ENCODE assay signal across 38 cellular contexts in genomic region chr14:19917243-19917642, GRCh38. TPM values are rescaled to one million over a fixed set of nuclear protein-coding genes. Genes with fewer than 3 reads are reported as not detected.
"Had no signal": no experiment of that assay in that cellular context is flagged by ENCODE, and none has a peak within 500 bp of the region (broad histone marks: within the 10 kb centered on the region; RNA-seq: fewer than 3 reads in every experiment).

No MANE protein-coding gene starts in this region.

- H3K27me3 ChIP-seq: adrenal gland, body of pancreas, brain microvascular endothelial cell, breast epithelium had no signal

- H3K9me3 ChIP-seq: adrenal gland, body of pancreas had no signal

- H3K36me3 Mint-ChIP-seq: activated CD4-positive, alpha-beta memory T cell treated with anti-CD3 and anti-CD28 coated beads for 36 hours; activated naive CD4-positive, alpha-beta T cell treated with anti-CD3 and anti-CD28 coated beads, Interleukin-2, amount 50 U/mL, for 72 hours; activated naive CD8-positive, alpha-beta T cell treated with anti-CD3 and anti-CD28 coated beads for 36 hours had no signal

- H3K4me3 Mint-ChIP-seq: activated B cell treated with CpG ODN at 0.5 μM for 24 hours; activated CD4-positive, alpha-beta memory T cell treated with anti-CD3 and anti-CD28 coated beads for 36 hours; activated CD4-positive, alpha-beta T cell treated with anti-CD3 and anti-CD28 coated beads, Interleukin-2, amount 10 ng/mL, durations not matched to agents 24 days and 14 days; activated CD8-positive, alpha-beta T cell treated with anti-CD3 and anti-CD28 coated beads for 36 hours; activated naive CD4-positive, alpha-beta T cell treated with anti-CD3 and anti-CD28 coated beads for 36 hours; activated naive CD8-positive, alpha-beta T cell treated with anti-CD3 and anti-CD28 coated beads for 36 hours; activated T-cell treated with anti-CD3 and anti-CD28 coated beads, Interleukin-2, amount 50 U/mL, for 4 hours; activated T-cell treated with anti-CD3 and anti-CD28 coated beads, Interleukin-2, amount 50 U/mL, for 72 hours; activated T-helper 1 cell treated with anti-CD3 and anti-CD28 coated beads, Interleukin-12 subunit alpha, Interleukin-12 subunit beta, Interleukin-2, Interleukin-4 antibody, amounts not matched to agents 30 ng/mL and 10 ng/mL and 1 ng/mL, durations not matched to agents 14 hours and 24 hours and 36 hours; activated T-helper 17 cell treated with anti-CD3 and anti-CD28 coated beads, Interleukin-2, amount 50 U/mL, for 72 hours; T-helper 1 cell treated with Interleukin-12 subunit alpha and Interleukin-12 subunit beta and Interleukin-4 antibody, amounts not matched to agents 30 μg/mL and 1 μg/mL, for 36 hours; T-helper 2 cell treated with Interferon-gamma antibody and Interleukin-4, amounts not matched to agents 5 μg/mL and 100 μg/mL, for 36 hours had no signal

- H3K4me1 Mint-ChIP-seq: activated B cell treated with CpG ODN at 0.5 μM for 24 hours; activated CD4-positive, alpha-beta T cell treated with anti-CD3 and anti-CD28 coated beads, Interleukin-2, amount 10 ng/mL, durations not matched to agents 24 days and 14 days; activated naive CD8-positive, alpha-beta T cell treated with anti-CD3 and anti-CD28 coated beads for 36 hours; activated T-helper 17 cell treated with anti-CD3 and anti-CD28 coated beads, Interleukin-2, amount 50 U/mL, for 72 hours had no signal

- H3K4me3 ChIP-seq: adrenal gland, body of pancreas, breast epithelium had no signal

- H3K27me3 Mint-ChIP-seq: activated B cell treated with CpG ODN at 0.5 μM for 24 hours; activated CD4-positive, alpha-beta memory T cell treated with anti-CD3 and anti-CD28 coated beads for 36 hours; activated CD4-positive, alpha-beta T cell treated with anti-CD3 and anti-CD28 coated beads, Interleukin-2, amount 10 ng/mL, durations not matched to agents 24 days and 14 days; activated CD8-positive, alpha-beta T cell treated with anti-CD3 and anti-CD28 coated beads for 36 hours; activated naive CD8-positive, alpha-beta T cell treated with anti-CD3 and anti-CD28 coated beads for 36 hours; activated T-helper 17 cell treated with anti-CD3 and anti-CD28 coated beads, Interleukin-2, amount 50 U/mL, for 72 hours had no signal

- H3K4me1 ChIP-seq: adrenal gland, body of pancreas, breast epithelium had no signal

- ATAC-seq: activated CD8-positive, alpha-beta T cell treated with anti-CD3 and anti-CD28 coated beads for 36 hours; activated naive CD4-positive, alpha-beta T cell treated with anti-CD3 and anti-CD28 coated beads, Interleukin-2, amount 50 U/mL, for 72 hours; activated T-cell treated with anti-CD3 and anti-CD28 coated beads, Interleukin-2, amount 50 U/mL, for 4 hours; activated T-cell treated with anti-CD3 and anti-CD28 coated beads, Interleukin-2, amount 50 U/mL, for 72 hours; activated T-helper 17 cell treated with anti-CD3 and anti-CD28 coated beads, Interleukin-2, amount 50 U/mL, for 72 hours; body of pancreas had no signal

- H3K36me3 ChIP-seq: adrenal gland, brain microvascular endothelial cell, breast epithelium had no signal

- H3K27ac Mint-ChIP-seq: activated B cell treated with CpG ODN at 0.5 μM for 24 hours; activated CD4-positive, alpha-beta memory T cell treated with anti-CD3 and anti-CD28 coated beads for 36 hours; activated CD4-positive, alpha-beta T cell treated with anti-CD3 and anti-CD28 coated beads, Interleukin-2, amount 10 ng/mL, durations not matched to agents 24 days and 14 days; activated CD8-positive, alpha-beta T cell treated with anti-CD3 and anti-CD28 coated beads for 36 hours; activated naive CD4-positive, alpha-beta T cell treated with anti-CD3 and anti-CD28 coated beads for 36 hours; activated naive CD4-positive, alpha-beta T cell treated with anti-CD3 and anti-CD28 coated beads, Interleukin-2, amount 50 U/mL, for 72 hours; activated naive CD8-positive, alpha-beta T cell treated with anti-CD3 and anti-CD28 coated beads for 36 hours; activated T-cell treated with anti-CD3 and anti-CD28 coated beads, Interleukin-2, amount 50 U/mL, for 72 hours; activated T-helper 1 cell treated with anti-CD3 and anti-CD28 coated beads, Interleukin-12 subunit alpha, Interleukin-12 subunit beta, Interleukin-2, Interleukin-4 antibody, amounts not matched to agents 30 ng/mL and 10 ng/mL and 1 ng/mL, durations not matched to agents 14 hours and 24 hours and 36 hours; activated T-helper 17 cell treated with anti-CD3 and anti-CD28 coated beads, Interleukin-2, amount 50 U/mL, for 72 hours; T-helper 1 cell treated with Interleukin-12 subunit alpha and Interleukin-12 subunit beta and Interleukin-4 antibody, amounts not matched to agents 30 μg/mL and 1 μg/mL, for 36 hours; T-helper 2 cell treated with Interferon-gamma antibody and Interleukin-4, amounts not matched to agents 5 μg/mL and 100 μg/mL, for 36 hours had no signal

- DNase-seq: activated B cell treated with CpG ODN at 0.5 μM for 24 hours; activated CD4-positive, alpha-beta memory T cell treated with anti-CD3 and anti-CD28 coated beads for 36 hours; activated CD4-positive, alpha-beta T cell treated with anti-CD3 and anti-CD28 coated beads for 4 hours; activated CD4-positive, alpha-beta T cell treated with anti-CD3 and anti-CD28 coated beads, Interleukin-2, amount 10 ng/mL, durations not matched to agents 24 days and 14 days; activated CD4-positive, alpha-beta T cell treated with anti-CD3 and anti-CD28 coated beads, Interleukin-2, amount 50 U/mL, for 1 hour; activated CD4-positive, alpha-beta T cell treated with anti-CD3 and anti-CD28 coated beads, Interleukin-2, amount 50 U/mL, for 4 hours; activated CD4-positive, CD25-positive, alpha-beta regulatory T cell treated with anti-CD3 and anti-CD28 coated beads, Interleukin-2, amount 50 U/mL, for 72 hours; activated CD8-positive, alpha-beta memory T cell treated with anti-CD3 and anti-CD28 coated beads, Interleukin-2, amount 50 U/mL, for 4 hours; activated CD8-positive, alpha-beta T cell treated with anti-CD3 and anti-CD28 coated beads for 36 hours; activated effector memory CD4-positive, alpha-beta T cell treated with anti-CD3 and anti-CD28 coated beads, Interleukin-2, amount 50 U/mL, for 16 hours; activated gamma-delta T cell treated with Interleukin-2 at 50 U/mL for 16 hours; activated naive CD4-positive, alpha-beta T cell; activated naive CD4-positive, alpha-beta T cell treated with anti-CD3 and anti-CD28 coated beads for 36 hours; activated naive CD4-positive, alpha-beta T cell treated with anti-CD3 and anti-CD28 coated beads, Interleukin-2, amount 50 U/mL, for 16 hours; activated naive CD8-positive, alpha-beta T cell treated with anti-CD3 and anti-CD28 coated beads for 36 hours; activated T-cell treated with anti-CD3 and anti-CD28 coated beads for 4 hours; activated T-cell treated with anti-CD3 and anti-CD28 coated beads, Interleukin-2, amount 50 U/mL, for 1 hour; activated T-cell treated with anti-CD3 and anti-CD28 coated beads, Interleukin-2, amount 50 U/mL, for 4 hours; activated T-cell treated with anti-CD3 and anti-CD28 coated beads, Interleukin-2, amount 50 U/mL, for 72 hours; adrenal gland; amniotic stem cell; aorta; body of pancreas; brain microvascular endothelial cell; central memory CD4-positive, alpha-beta T cell; T-helper 2 cell; T-helper 9 cell had no signal

- H3K27ac ChIP-seq: adrenal gland, body of pancreas, brain microvascular endothelial cell, breast epithelium, VCaP had no signal

- H3K9me3 Mint-ChIP-seq: activated B cell treated with CpG ODN at 0.5 μM for 24 hours; activated CD4-positive, alpha-beta memory T cell treated with anti-CD3 and anti-CD28 coated beads for 36 hours; activated CD4-positive, alpha-beta T cell treated with anti-CD3 and anti-CD28 coated beads, Interleukin-2, amount 10 ng/mL, durations not matched to agents 24 days and 14 days; activated naive CD4-positive, alpha-beta T cell treated with anti-CD3 and anti-CD28 coated beads for 36 hours; activated T-cell treated with anti-CD3 and anti-CD28 coated beads, Interleukin-2, amount 50 U/mL, for 4 hours; activated T-cell treated with anti-CD3 and anti-CD28 coated beads, Interleukin-2, amount 50 U/mL, for 72 hours; activated T-helper 1 cell treated with anti-CD3 and anti-CD28 coated beads, Interleukin-12 subunit alpha, Interleukin-12 subunit beta, Interleukin-2, Interleukin-4 antibody, amounts not matched to agents 30 ng/mL and 10 ng/mL and 1 ng/mL, durations not matched to agents 14 hours and 24 hours and 36 hours; activated T-helper 17 cell treated with anti-CD3 and anti-CD28 coated beads, Interleukin-2, amount 50 U/mL, for 72 hours; T-helper 1 cell treated with Interleukin-12 subunit alpha and Interleukin-12 subunit beta and Interleukin-4 antibody, amounts not matched to agents 30 μg/mL and 1 μg/mL, for 36 hours; T-helper 2 cell treated with Interferon-gamma antibody and Interleukin-4, amounts not matched to agents 5 μg/mL and 100 μg/mL, for 36 hours had no signal

RNA-seq across cellular contexts. Expression of gene OR4K5, which starts 3.2 kb away (rescaled TPM):
- total RNA-seq: activated B cell treated with CpG ODN at 0.5 μM for 24 hours; activated CD4-positive, alpha-beta memory T cell treated with anti-CD3 and anti-CD28 coated beads for 36 hours; activated CD4-positive, alpha-beta T cell treated with anti-CD3 and anti-CD28 coated beads, Interleukin-2, amount 10 ng/mL, durations not matched to agents 24 days and 14 days; activated CD8-positive, alpha-beta memory T cell treated with anti-CD3 and anti-CD28 coated beads for 36 hours; activated CD8-positive, alpha-beta T cell treated with anti-CD3 and anti-CD28 coated beads for 36 hours; activated naive CD4-positive, alpha-beta T cell treated with anti-CD3 and anti-CD28 coated beads for 36 hours; activated naive CD4-positive, alpha-beta T cell treated with anti-CD3 and anti-CD28 coated beads, Interleukin-2, amount 50 U/mL, for 72 hours; activated naive CD8-positive, alpha-beta T cell treated with anti-CD3 and anti-CD28 coated beads for 36 hours; activated T-cell treated with anti-CD3 and anti-CD28 coated beads, Interleukin-2, amount 50 U/mL, for 4 hours; activated T-cell treated with anti-CD3 and anti-CD28 coated beads, Interleukin-2, amount 50 U/mL, for 72 hours; activated T-helper 1 cell treated with anti-CD3 and anti-CD28 coated beads, Interleukin-12 subunit alpha, Interleukin-12 subunit beta, Interleukin-2, Interleukin-4 antibody, amounts not matched to agents 30 ng/mL and 10 ng/mL and 1 ng/mL, durations not matched to agents 14 hours and 24 hours and 36 hours; activated T-helper 17 cell treated with anti-CD3 and anti-CD28 coated beads, Interleukin-2, amount 50 U/mL, for 72 hours; adrenal gland; aorta; astrocyte; body of pancreas; breast epithelium; cardiac septum; cerebellum had no signal
- polyA plus RNA-seq: adrenal gland, aorta had no signal

RNA-seq across cellular contexts. Expression of gene OR4K1, which starts 13.5 kb away (rescaled TPM):
- total RNA-seq: activated B cell treated with CpG ODN at 0.5 μM for 24 hours; activated CD4-positive, alpha-beta memory T cell treated with anti-CD3 and anti-CD28 coated beads for 36 hours; activated CD4-positive, alpha-beta T cell treated with anti-CD3 and anti-CD28 coated beads, Interleukin-2, amount 10 ng/mL, durations not matched to agents 24 days and 14 days; activated CD8-positive, alpha-beta memory T cell treated with anti-CD3 and anti-CD28 coated beads for 36 hours; activated CD8-positive, alpha-beta T cell treated with anti-CD3 and anti-CD28 coated beads for 36 hours; activated naive CD4-positive, alpha-beta T cell treated with anti-CD3 and anti-CD28 coated beads for 36 hours; activated naive CD4-positive, alpha-beta T cell treated with anti-CD3 and anti-CD28 coated beads, Interleukin-2, amount 50 U/mL, for 72 hours; activated naive CD8-positive, alpha-beta T cell treated with anti-CD3 and anti-CD28 coated beads for 36 hours; activated T-cell treated with anti-CD3 and anti-CD28 coated beads, Interleukin-2, amount 50 U/mL, for 4 hours; activated T-cell treated with anti-CD3 and anti-CD28 coated beads, Interleukin-2, amount 50 U/mL, for 72 hours; activated T-helper 1 cell treated with anti-CD3 and anti-CD28 coated beads, Interleukin-12 subunit alpha, Interleukin-12 subunit beta, Interleukin-2, Interleukin-4 antibody, amounts not matched to agents 30 ng/mL and 10 ng/mL and 1 ng/mL, durations not matched to agents 14 hours and 24 hours and 36 hours; activated T-helper 17 cell treated with anti-CD3 and anti-CD28 coated beads, Interleukin-2, amount 50 U/mL, for 72 hours; adrenal gland; aorta; astrocyte; body of pancreas; breast epithelium; cardiac septum; cerebellum had no signal
- polyA plus RNA-seq: adrenal gland had no signal

RNA-seq across cellular contexts. Expression of gene OR4K2, which starts 42.3 kb away (rescaled TPM):
- total RNA-seq: activated B cell treated with CpG ODN at 0.5 μM for 24 hours; activated CD4-positive, alpha-beta memory T cell treated with anti-CD3 and anti-CD28 coated beads for 36 hours; activated CD4-positive, alpha-beta T cell treated with anti-CD3 and anti-CD28 coated beads, Interleukin-2, amount 10 ng/mL, durations not matched to agents 24 days and 14 days; activated CD8-positive, alpha-beta memory T cell treated with anti-CD3 and anti-CD28 coated beads for 36 hours; activated CD8-positive, alpha-beta T cell treated with anti-CD3 and anti-CD28 coated beads for 36 hours; activated naive CD4-positive, alpha-beta T cell treated with anti-CD3 and anti-CD28 coated beads for 36 hours; activated naive CD4-positive, alpha-beta T cell treated with anti-CD3 and anti-CD28 coated beads, Interleukin-2, amount 50 U/mL, for 72 hours; activated naive CD8-positive, alpha-beta T cell treated with anti-CD3 and anti-CD28 coated beads for 36 hours; activated T-cell treated with anti-CD3 and anti-CD28 coated beads, Interleukin-2, amount 50 U/mL, for 4 hours; activated T-cell treated with anti-CD3 and anti-CD28 coated beads, Interleukin-2, amount 50 U/mL, for 72 hours; activated T-helper 1 cell treated with anti-CD3 and anti-CD28 coated beads, Interleukin-12 subunit alpha, Interleukin-12 subunit beta, Interleukin-2, Interleukin-4 antibody, amounts not matched to agents 30 ng/mL and 10 ng/mL and 1 ng/mL, durations not matched to agents 14 hours and 24 hours and 36 hours; activated T-helper 17 cell treated with anti-CD3 and anti-CD28 coated beads, Interleukin-2, amount 50 U/mL, for 72 hours; adrenal gland; aorta; astrocyte; body of pancreas; breast epithelium; cardiac septum; cerebellum had no signal
- polyA plus RNA-seq: adrenal gland had no signal

RNA-seq across cellular contexts. Expression of gene OR4K15, which starts 58.1 kb away (rescaled TPM):
- total RNA-seq: activated B cell treated with CpG ODN at 0.5 μM for 24 hours; activated CD4-positive, alpha-beta memory T cell treated with anti-CD3 and anti-CD28 coated beads for 36 hours; activated CD4-positive, alpha-beta T cell treated with anti-CD3 and anti-CD28 coated beads, Interleukin-2, amount 10 ng/mL, durations not matched to agents 24 days and 14 days; activated CD8-positive, alpha-beta memory T cell treated with anti-CD3 and anti-CD28 coated beads for 36 hours; activated CD8-positive, alpha-beta T cell treated with anti-CD3 and anti-CD28 coated beads for 36 hours; activated naive CD4-positive, alpha-beta T cell treated with anti-CD3 and anti-CD28 coated beads for 36 hours; activated naive CD4-positive, alpha-beta T cell treated with anti-CD3 and anti-CD28 coated beads, Interleukin-2, amount 50 U/mL, for 72 hours; activated naive CD8-positive, alpha-beta T cell treated with anti-CD3 and anti-CD28 coated beads for 36 hours; activated T-cell treated with anti-CD3 and anti-CD28 coated beads, Interleukin-2, amount 50 U/mL, for 4 hours; activated T-cell treated with anti-CD3 and anti-CD28 coated beads, Interleukin-2, amount 50 U/mL, for 72 hours; activated T-helper 1 cell treated with anti-CD3 and anti-CD28 coated beads, Interleukin-12 subunit alpha, Interleukin-12 subunit beta, Interleukin-2, Interleukin-4 antibody, amounts not matched to agents 30 ng/mL and 10 ng/mL and 1 ng/mL, durations not matched to agents 14 hours and 24 hours and 36 hours; activated T-helper 17 cell treated with anti-CD3 and anti-CD28 coated beads, Interleukin-2, amount 50 U/mL, for 72 hours; adrenal gland; aorta; astrocyte; body of pancreas; breast epithelium; cardiac septum; cerebellum had no signal
- polyA plus RNA-seq: adrenal gland, aorta had no signal
